ENCODE assay signal across 11 cellular contexts in genomic region chr13:82758056-82758455, GRCh38.
DNase-seq lines count a peak whose midpoint lies in the region; ATAC-seq and TF ChIP-seq lines count a peak whose summit lies in the region.
"Had no signal": no experiment of that assay in that cellular context is flagged by ENCODE, and none has a peak within 500 bp of the region (broad histone marks: within the 10 kb centered on the region; RNA-seq: fewer than 3 reads in every experiment).

No MANE protein-coding gene starts in this region.

- no peaks in the 10 kb centered on the region for H3K27me3 Mint-ChIP-seq in activated CD8-positive, alpha-beta T cell treated with anti-CD3 and anti-CD28 coated beads, Interleukin-2, amount 10 ng/mL, durations not matched to agents 7 days and 5 days (ENCODE audit: low read depth)
- H3K27me3 Mint-ChIP-seq: CD4-positive, alpha-beta T cell; dendritic cell treated with granulocyte-macrophage colony-stimulating factor and Interleukin-4, amounts not matched to agents 40 ng/mL and 50 ng/mL, for 4 days had no signal

- H3K27ac Mint-ChIP-seq in activated CD8-positive, alpha-beta T cell treated with anti-CD3 and anti-CD28 coated beads, Interleukin-2, amount 10 ng/mL, durations not matched to agents 7 days and 5 days, result no peak overlapping the region
- H3K27ac Mint-ChIP-seq: CD4-positive, alpha-beta T cell; dendritic cell treated with granulocyte-macrophage colony-stimulating factor and Interleukin-4, amounts not matched to agents 40 ng/mL and 50 ng/mL, for 4 days had no signal

- H3K36me3 Mint-ChIP-seq in activated CD8-positive, alpha-beta T cell treated with anti-CD3 and anti-CD28 coated beads, Interleukin-2, amount 10 ng/mL, durations not matched to agents 7 days and 5 days (ENCODE audit: low read depth), result no peaks in the 10 kb centered on the region

- intact Hi-C loops in left ventricle myocardium superior (cut with micrococcal nuclease), result no loop called here

- POLR2A ChIA-PET in activated CD8-positive, alpha-beta T cell treated with anti-CD3 and anti-CD28 coated beads, Interleukin-2, amount 10 ng/mL, durations not matched to agents 7 days and 5 days (lab: Charles Lee), result no interaction called here

- peaks cover 12% of the 10 kb centered on the region for H3K9me3 Mint-ChIP-seq in activated CD8-positive, alpha-beta T cell treated with anti-CD3 and anti-CD28 coated beads, Interleukin-2, amount 10 ng/mL, durations not matched to agents 7 days and 5 days (ENCODE audit: insufficient read depth)

- H3K4me3 ChIP-seq in cardiac muscle cell (no peak overlapping the region), NT2/D1 (ENCODE audit: insufficient read length, low read depth) (no peak overlapping the region), fibroblast of mammary gland (ENCODE audit: control insufficient read depth, low read depth, low read length) (no peak overlapping the region)
- H3K4me3 ChIP-seq: lower lobe of right lung had no signal

- no peak overlapping the region for H3K9ac ChIP-seq in NT2/D1 (ENCODE audit: insufficient read length, low read depth)

- H3K9me3 ChIP-seq in cardiac muscle cell (ENCODE audit: low read depth) (no peaks in the 10 kb centered on the region), NT2/D1 (ENCODE audit: insufficient read depth, low read length) (no peaks in the 10 kb centered on the region)
- H3K9me3 ChIP-seq: lower lobe of right lung had no signal

- no peak overlapping the region for H3K4me3 Mint-ChIP-seq in activated CD8-positive, alpha-beta T cell treated with anti-CD3 and anti-CD28 coated beads, Interleukin-2, amount 10 ng/mL, durations not matched to agents 7 days and 5 days
- H3K4me3 Mint-ChIP-seq: CD4-positive, alpha-beta T cell; dendritic cell treated with granulocyte-macrophage colony-stimulating factor and Interleukin-4, amounts not matched to agents 40 ng/mL and 50 ng/mL, for 4 days had no signal

- H3K4me1 Mint-ChIP-seq in activated CD8-positive, alpha-beta T cell treated with anti-CD3 and anti-CD28 coated beads, Interleukin-2, amount 10 ng/mL, durations not matched to agents 7 days and 5 days (ENCODE audit: low read depth), result no peaks in the 10 kb centered on the region

- H3K27ac ChIP-seq in cardiac muscle cell, result no peak overlapping the region
- H3K27ac ChIP-seq: lower lobe of right lung had no signal

- CTCF ChIA-PET in activated CD8-positive, alpha-beta T cell treated with anti-CD3 and anti-CD28 coated beads, Interleukin-2, amount 10 ng/mL, durations not matched to agents 7 days and 5 days (lab: Charles Lee), result no interaction called here

- H3K36me3 ChIP-seq in cardiac muscle cell (no peaks in the 10 kb centered on the region), NT2/D1 (ENCODE audit: insufficient read depth, insufficient read length, low read length) (no peaks in the 10 kb centered on the region)
- H3K36me3 ChIP-seq: lower lobe of right lung had no signal

- H3K4me1 ChIP-seq in cardiac muscle cell (ENCODE audit: low read depth), result no peaks in the 10 kb centered on the region
- H3K4me1 ChIP-seq in NT2/D1 (ENCODE audit: insufficient read depth, insufficient read length), result no peaks in the 10 kb centered on the region
- H3K4me1 ChIP-seq: lower lobe of right lung had no signal

- ATAC-seq in left ventricle myocardium superior (no peak), HG02884 (IDR thresholded peaks at IDR 0.05; ENCODE audit: unreplicated experiment) (no peak)
- ATAC-seq in activated CD8-positive, alpha-beta T cell treated with anti-CD3 and anti-CD28 coated beads, Interleukin-2, amount 10 ng/mL, durations not matched to agents 7 days and 5 days, result no peak

- H3K27me3 ChIP-seq in cardiac muscle cell, result no peaks in the 10 kb centered on the region
- H3K27me3 ChIP-seq in NT2/D1 (ENCODE audit: insufficient read depth, insufficient read length), result no peaks in the 10 kb centered on the region

- DNase-seq in cardiac muscle cell (ENCODE audit: low read depth in 1 of 2, low spot score in 1 of 2) (peak; percentile 13 to 37), left ventricle myocardium superior (no peak), NT2/D1 (ENCODE audit: low read depth, low spot score) (peak; percentile 36), fibroblast of mammary gland (ENCODE audit: low read depth) (peak; percentile 53), activated gamma-delta T cell (lab: John Stamatoyannopoulos, UW) (no peak)
- DNase-seq in activated CD8-positive, alpha-beta T cell treated with anti-CD3 and anti-CD28 coated beads, Interleukin-2, amount 10 ng/mL, durations not matched to agents 7 days and 5 days, result no peak
- DNase-seq in stimulated activated naive CD4-positive, alpha-beta T cell (lab: John Stamatoyannopoulos, UW), result no peak
- DNase-seq: CD4-positive, alpha-beta T cell; lower lobe of right lung had no signal

- peak; percentile 32 for TF ChIP-seq CTCF in cardiac muscle cell (IDR thresholded peaks at IDR 0.05; ENCODE audit: low read depth, low read length)
- peak; percentile 36 for TF ChIP-seq CTCF in fibroblast of mammary gland (conservative IDR thresholded peaks at IDR 0.05; ENCODE audit: control insufficient read depth, insufficient read depth, low read depth, low read length)

Comparison
In these comparisons a context has a peak if more than half of its experiments do, and no peak if none do; other contexts are left out.
1. DNase-seq: peak in cardiac muscle cell (2 of 2), NT2/D1 (single experiment) and fibroblast of mammary gland (single experiment); none in left ventricle myocardium superior (single experiment), activated CD8-positive, alpha-beta T cell treated with anti-CD3 and anti-CD28 coated beads, Interleukin-2, amount 10 ng/mL, durations not matched to agents 7 days and 5 days (single experiment), activated gamma-delta T cell (single experiment) and stimulated activated naive CD4-positive, alpha-beta T cell (0 of 6).